Comparison of ENCODE assay signal across 29 cellular contexts in genomic region chr2:1787799-1788477, GRCh38. TPM values are rescaled to one million over a fixed set of nuclear protein-coding genes. Genes with fewer than 3 reads are reported as not detected.
DNase-seq lines count a peak whose midpoint lies in the region; TF ChIP-seq lines count a peak whose summit lies in the region.
"Had no signal": no experiment of that assay in that cellular context is flagged by ENCODE, and none has a peak within 500 bp of the region (broad histone marks: within the 10 kb centered on the region; RNA-seq: fewer than 3 reads in every experiment).

No MANE protein-coding gene starts in this region.

- H3K4me3 ChIP-seq in NT2/D1 (ENCODE audit: insufficient read length, low read depth) (no peak overlapping the region), neural progenitor cell (no peak overlapping the region), ovary (no peak overlapping the region), MG63 (no peak overlapping the region)
- H3K4me3 ChIP-seq: PC-9, uterus had no signal

- no peak for TF ChIP-seq EP300 in ovary (IDR thresholded peaks at IDR 0.05)

- H3K4me1 ChIP-seq in NT2/D1 (ENCODE audit: insufficient read depth, insufficient read length) (peaks cover 8% of the 10 kb centered on the region), neural progenitor cell (peaks cover 13% of the 10 kb centered on the region), ovary (ENCODE audit: insufficient read depth) (no peaks in the 10 kb centered on the region)
- H3K4me1 ChIP-seq: BE2C, uterus had no signal

- H3K9me3 Mint-ChIP-seq in neural progenitor cell: peaks cover 2% of the 10 kb centered on the region
- H3K9me3 Mint-ChIP-seq: central memory CD8-positive, alpha-beta T cell; H9; memory B cell had no signal

- peaks cover 5% of the 10 kb centered on the region for H3K27me3 Mint-ChIP-seq in neural progenitor cell (ENCODE audit: insufficient read depth, low read depth)
- H3K27me3 Mint-ChIP-seq: memory B cell had no signal

- H3K27ac ChIP-seq in neural progenitor cell (no peak overlapping the region), ovary (no peak overlapping the region)
- H3K27ac ChIP-seq: PC-9, uterus had no signal

- H3K4me3 Mint-ChIP-seq in neural progenitor cell: no peak overlapping the region
- H3K4me3 Mint-ChIP-seq: central memory CD8-positive, alpha-beta T cell; H9; memory B cell; naive B cell had no signal

- H3K9me3 ChIP-seq in NT2/D1 (ENCODE audit: insufficient read depth, low read length) (no peaks in the 10 kb centered on the region), neural progenitor cell (ENCODE audit: low read depth) (no peaks in the 10 kb centered on the region), ovary (no peaks in the 10 kb centered on the region), MG63 (0 out of 2 replicates have a peak, but pooled peaks cover 2% of the 10 kb centered on the region)
- H3K9me3 ChIP-seq: BE2C, uterus had no signal

- H2AFZ ChIP-seq in neural progenitor cell (replicated peaks): peak overlapping the region; percentile 95
- H2AFZ ChIP-seq: PC-9 had no signal

- H3K36me3 Mint-ChIP-seq in neural progenitor cell: peaks cover 1% of the 10 kb centered on the region
- H3K36me3 Mint-ChIP-seq: memory B cell, naive B cell had no signal

- 74 to 80% (median 79%) methylated on average over 10 of the region's 10 CpGs for WGBS in ovary, 3 donors

- H3K4me1 Mint-ChIP-seq in neural progenitor cell: peaks cover 12% of the 10 kb centered on the region
- H3K4me1 Mint-ChIP-seq: central memory CD8-positive, alpha-beta T cell; memory B cell; naive B cell had no signal

- TF ChIP-seq POLR2A in ovary (IDR thresholded peaks at IDR 0.05): no peak

- H3K36me3 ChIP-seq in NT2/D1 (ENCODE audit: insufficient read depth, insufficient read length, low read length): no peaks in the 10 kb centered on the region
- H3K36me3 ChIP-seq in neural progenitor cell: no peaks in the 10 kb centered on the region
- no peaks in the 10 kb centered on the region for H3K36me3 ChIP-seq in ovary
- H3K36me3 ChIP-seq in MG63: no peaks in the 10 kb centered on the region
- H3K36me3 ChIP-seq: BE2C, uterus had no signal

- H3K27me3 ChIP-seq in NT2/D1 (ENCODE audit: insufficient read depth, insufficient read length) (no peaks in the 10 kb centered on the region), neural progenitor cell (no peaks in the 10 kb centered on the region), ovary (no peaks in the 10 kb centered on the region), MG63 (no peaks in the 10 kb centered on the region)
- H3K27me3 ChIP-seq: BE2C, uterus had no signal

- H3K4me2 ChIP-seq in neural progenitor cell: peak overlapping the region; percentile 39
- H3K4me2 ChIP-seq: PC-9 had no signal

- no peak for TF ChIP-seq CTCF in neural progenitor cell (IDR thresholded peaks at IDR 0.05)
- TF ChIP-seq CTCF in ovary (IDR thresholded peaks at IDR 0.05): no peak

- peaks cover 4% of the 10 kb centered on the region for H3F3A ChIP-seq in neural progenitor cell (ENCODE audit: low read depth)

- H4K20me1 ChIP-seq in neural progenitor cell (ENCODE audit: low read depth): no peaks in the 10 kb centered on the region

- intact Hi-C loops in ovary (cut with DNase I): no loop called here

- DNase-seq in NCI-H1092 treated with DMSO at 0.1 percent for 48 hours (lab: John Stamatoyannopoulos, UW) (peak; percentile 10), NCI-H1092 (lab: John Stamatoyannopoulos, UW) (no peak), NCI-H1694 treated with DMSO at 0.1 percent for 48 hours (lab: John Stamatoyannopoulos, UW) (peak; percentile 49), NT2/D1 (ENCODE audit: low read depth, low spot score) (no peak), neural progenitor cell (ENCODE audit: low spot score) (no peak), ovary (no peak), MG63 (no peak), GDM1 (lab: John Stamatoyannopoulos, UW) (no peak)
- DNase-seq: 8988T; activated CD4-positive, alpha-beta T cell treated with anti-CD3 and anti-CD28 coated beads, Interleukin-2, amount 50 U/mL, for 4 hours; activated gamma-delta T cell treated with Interleukin-2 at 50 U/mL for 16 hours; amniotic stem cell; BE2C; Calu3; erythroblast; foreskin melanocyte; H9; hypothalamus; naive B cell; NCI-H526 treated with DMSO at 0.1 percent for 48 hours; SIG-M5; small intestine; stimulated activated CD4-positive, alpha-beta T cell treated with anti-CD3 and anti-CD28 coated beads, Interleukin-4, amount 100 ng/mL, for 1 hour; T-helper 1 cell; uterus had no signal

- H3K79me2 ChIP-seq in neural progenitor cell (ENCODE audit: low read depth): no peaks in the 10 kb centered on the region

- H3K9ac ChIP-seq in NT2/D1 (ENCODE audit: insufficient read length, low read depth): peak overlapping the region; percentile 25
- no peak overlapping the region for H3K9ac ChIP-seq in neural progenitor cell

- peak overlapping the region; percentile 29 for H3K27ac Mint-ChIP-seq in neural progenitor cell
- H3K27ac Mint-ChIP-seq: H9, memory B cell, naive B cell, progenitor cell of endocrine pancreas had no signal

RNA-seq across cellular contexts. Expression of gene PXDN, which starts 43.6 kb away (rescaled TPM):
- total RNA-seq in neural progenitor cell (ENCODE audit: low replicate concordance): 118 and 128 TPM in 2 replicates
- 10 to 100 TPM; 36.0 to 73.3 (median 54.5) TPM for total RNA-seq in ovary
- polyA plus RNA-seq in ovary: 100 to 1,000 TPM in 1 of 2 donors, 10 to 100 TPM in 1; 39.2 to 116 TPM
- total RNA-seq in MG63 (2014; rRNA removed; shearing (Covaris generic); ENCODE audit: low replicate concordance): 204 and 346 TPM in 2 replicates
- total RNA-seq: Calu3 had no signal

Comparison
In these comparisons a context has a peak if more than half of its experiments do, and no peak if none do; other contexts are left out.
1. DNase-seq: peak in NCI-H1092 treated with DMSO at 0.1 percent for 48 hours (single experiment) and NCI-H1694 treated with DMSO at 0.1 percent for 48 hours (single experiment); none in NCI-H1092 (single experiment), NT2/D1 (single experiment), neural progenitor cell (single experiment), ovary (0 of 5), MG63 (single experiment) and GDM1 (single experiment).